ENCODE assay signal across 8 cellular contexts in the genomic region with DNA sequence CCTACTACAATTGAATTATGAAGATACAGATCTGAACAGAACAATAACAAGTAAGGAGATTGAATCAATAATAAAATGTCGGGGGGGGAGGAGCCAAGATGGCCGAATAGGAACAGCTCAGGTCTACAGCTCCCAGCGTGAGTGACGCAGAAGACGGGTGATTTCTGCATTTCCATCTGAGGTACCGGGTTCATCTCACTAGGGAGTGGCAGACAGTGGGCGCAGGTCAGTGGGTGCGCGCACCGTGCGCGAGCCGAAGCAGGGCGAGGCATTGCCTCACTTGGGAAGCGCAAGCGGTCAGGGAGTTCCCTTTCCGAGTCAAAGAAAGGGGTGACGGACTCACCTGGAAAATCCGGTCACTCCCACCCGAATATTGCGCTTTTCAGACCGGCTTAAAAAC. TPM values are rescaled to one million over a fixed set of nuclear protein-coding genes. Genes with fewer than 3 reads are reported as not detected.
DNase-seq lines count a peak whose midpoint lies in the region; ATAC-seq and TF ChIP-seq lines count a peak whose summit lies in the region.
"Not testable (repeated sequence)": the region's sequence is repeated elsewhere in the genome, so short reads cannot be mapped to it uniquely, and the experiment has no call there.

No MANE protein-coding gene starts in this region.

- peaks cover 20% of the 10 kb centered on the region for H3K9me3 Mint-ChIP-seq in CD4-positive, alpha-beta T cell
- H3K9me3 Mint-ChIP-seq in activated naive CD4-positive, alpha-beta T cell treated with anti-CD3 and anti-CD28 coated beads for 36 hours = peaks cover 18% of the 10 kb centered on the region
- peaks cover 7 to 46% (median 23%) of the 10 kb centered on the region in 11 donors for H3K9me3 Mint-ChIP-seq in naive thymus-derived CD4-positive, alpha-beta T cell

- not testable (repeated sequence) for H3F3A ChIP-seq in PC-3 (ENCODE audit: low read length, unreplicated experiment); smooth muscle cell (ENCODE audit: low read depth)

- peak overlapping the region; percentile 65 for H3K4me3 ChIP-seq in HUES64 (ENCODE audit: low read length)
- peak overlapping the region; percentile 61 for H3K4me3 ChIP-seq in PC-3 (ENCODE audit: low read length)
- peak overlapping the region; percentile 18 for H3K4me3 ChIP-seq in ectodermal cell (ENCODE audit: insufficient read depth, low read depth, low read length)
- peak overlapping the region; percentile 62; the same call in 1 of the 2 replicates for H3K4me3 ChIP-seq in iPS DF 6.9 (ENCODE audit: low read length)
- H3K4me3 ChIP-seq in naive thymus-derived CD4-positive, alpha-beta T cell (ENCODE audit: low read length) = not testable (repeated sequence)
- peak overlapping the region; percentile 59 for H3K4me3 ChIP-seq in smooth muscle cell

- not testable (repeated sequence) for DNase-seq in CD4-positive, alpha-beta T cell; PC-3; activated naive CD4-positive, alpha-beta T cell treated with anti-CD3 and anti-CD28 coated beads for 36 hours; iPS DF 6.9 (ENCODE audit: low read depth, low spot score); smooth muscle cell (lab: John Stamatoyannopoulos, UW; ENCODE audit: unreplicated experiment)
- peak in 3 of 9 donors; percentile 0 to 12 (median 1) for DNase-seq in naive thymus-derived CD4-positive, alpha-beta T cell

- peak overlapping the region; percentile 74 for H3K27ac Mint-ChIP-seq in CD4-positive, alpha-beta T cell
- H3K27ac Mint-ChIP-seq in activated naive CD4-positive, alpha-beta T cell treated with anti-CD3 and anti-CD28 coated beads for 36 hours = not testable (repeated sequence)
- peak overlapping the region in 5 of 9 donors; percentile 23 to 64 (median 49) for H3K27ac Mint-ChIP-seq in naive thymus-derived CD4-positive, alpha-beta T cell

- not testable (repeated sequence) for H3K27me3 ChIP-seq in CD4-positive, alpha-beta T cell (ENCODE audit: control insufficient read depth, insufficient read depth, low read length); HUES64 (ENCODE audit: insufficient read depth, low read length); PC-3 (ENCODE audit: low read length); ectodermal cell (ENCODE audit: control insufficient read depth, insufficient read depth, low read length, poor library complexity, severe bottlenecking); iPS DF 6.9 (ENCODE audit: control insufficient read depth, insufficient read depth, low read length); naive thymus-derived CD4-positive, alpha-beta T cell (ENCODE audit: control insufficient read depth in 2 of 2, insufficient read depth in 2 of 2, low read length in 2 of 2); smooth muscle cell (ENCODE audit: low read depth)

- H3K4me1 ChIP-seq in HUES64 (ENCODE audit: insufficient read depth, low read length); PC-3 (ENCODE audit: insufficient read depth, low read length); ectodermal cell (ENCODE audit: control insufficient read depth, insufficient read depth, low read length); iPS DF 6.9 (ENCODE audit: control insufficient read depth, insufficient read depth, low read length); naive thymus-derived CD4-positive, alpha-beta T cell (ENCODE audit: control insufficient read depth in 2 of 2, insufficient read depth in 2 of 2, low read length in 2 of 2); smooth muscle cell (ENCODE audit: low read depth): not testable (repeated sequence)

- CTCF ChIA-PET in CD4-positive, alpha-beta T cell (lab: Charles Lee); PC-3 (lab: Charles Lee); activated naive CD4-positive, alpha-beta T cell treated with anti-CD3 and anti-CD28 coated beads for 36 hours (lab: Charles Lee); naive thymus-derived CD4-positive, alpha-beta T cell (lab: Charles Lee): not testable (repeated sequence)

- not testable (repeated sequence) for TF ChIP-seq CTCF in CD4-positive, alpha-beta T cell (IDR thresholded peaks at IDR 0.05); PC-3 (conservative IDR thresholded peaks at IDR 0.05; ENCODE audit: low read depth, low read length); smooth muscle cell (IDR thresholded peaks at IDR 0.05; ENCODE audit: borderline replicate concordance, insufficient read depth, poor library complexity, severe bottlenecking)

- not testable (repeated sequence) for H3K9me2 ChIP-seq in PC-3 (replicated peaks; ENCODE audit: low read length)

- not testable (repeated sequence) for H3K4me1 Mint-ChIP-seq in CD4-positive, alpha-beta T cell (ENCODE audit: low read depth); activated naive CD4-positive, alpha-beta T cell treated with anti-CD3 and anti-CD28 coated beads for 36 hours (ENCODE audit: low read depth); naive thymus-derived CD4-positive, alpha-beta T cell

- H3K4me2 ChIP-seq in PC-3 (ENCODE audit: low read length) = peak overlapping the region; percentile 75
- H3K4me2 ChIP-seq in smooth muscle cell = peak overlapping the region; percentile 90

- not testable (repeated sequence) for BruUV-seq in PC-3 (replicated peaks; lab: Mats Ljungman, UMichigan)

- not testable (repeated sequence) for H3K27ac ChIP-seq in CD4-positive, alpha-beta T cell (ENCODE audit: low read depth, low read length); PC-3 (ENCODE audit: low read length); ectodermal cell (ENCODE audit: insufficient read depth, low read depth, low read length, poor library complexity, severe bottlenecking); iPS DF 6.9 (ENCODE audit: low read length); naive thymus-derived CD4-positive, alpha-beta T cell (ENCODE audit: low read depth, low read length)
- H3K27ac ChIP-seq in HUES64 (ENCODE audit: low read depth, low read length) = peak overlapping the region; percentile 52; the same call in 1 of the 2 replicates
- peak overlapping the region; percentile 59 for H3K27ac ChIP-seq in smooth muscle cell (ENCODE audit: low read depth)

- peaks cover 12% of the 10 kb centered on the region for H3K36me3 Mint-ChIP-seq in CD4-positive, alpha-beta T cell (ENCODE audit: low read depth)
- H3K36me3 Mint-ChIP-seq in activated naive CD4-positive, alpha-beta T cell treated with anti-CD3 and anti-CD28 coated beads for 36 hours (ENCODE audit: low read depth); naive thymus-derived CD4-positive, alpha-beta T cell: not testable (repeated sequence)

- peak overlapping the region; percentile 68 for H3K4me3 Mint-ChIP-seq in CD4-positive, alpha-beta T cell
- peak overlapping the region; percentile 46 for H3K4me3 Mint-ChIP-seq in activated naive CD4-positive, alpha-beta T cell treated with anti-CD3 and anti-CD28 coated beads for 36 hours
- H3K4me3 Mint-ChIP-seq in naive thymus-derived CD4-positive, alpha-beta T cell = peak overlapping the region in 6 of 10 donors; percentile 18 to 66 (median 44)

- POLR2A ChIA-PET in CD4-positive, alpha-beta T cell (lab: Charles Lee) = interaction anchor here (1.0 to 1.1 kb wide), 2 partner anchors 49 to 51 kb away, joined by 3 read pairs; a partner anchor contains a TSS
- POLR2A ChIA-PET in PC-3 (lab: Charles Lee; ENCODE audit: unreplicated experiment); naive thymus-derived CD4-positive, alpha-beta T cell (lab: Charles Lee): not testable (repeated sequence)

- H3K79me2 ChIP-seq in PC-3 (ENCODE audit: low read length); smooth muscle cell (ENCODE audit: low read depth): not testable (repeated sequence)

- 4% methylated on average over 22 of the region's 22 CpGs for WGBS in HUES64
- WGBS in ectodermal cell, 2 experiments = 34 to 35% methylated on average over 20 to 22 of the region's 22 CpGs
- WGBS in iPS DF 6.9 (ENCODE audit: insufficient coverage, insufficient read length) = no CpG with 5 or more reads among the region's 22 CpGs
- 24% methylated on average over 22 of the region's 22 CpGs for WGBS in smooth muscle cell (ENCODE audit: low lambda C conversion rate)

- H3K27me3 Mint-ChIP-seq in CD4-positive, alpha-beta T cell = not testable (repeated sequence)
- H3K27me3 Mint-ChIP-seq in activated naive CD4-positive, alpha-beta T cell treated with anti-CD3 and anti-CD28 coated beads for 36 hours (ENCODE audit: low read depth) = peaks cover 21% of the 10 kb centered on the region
- peaks cover 0 to 24% (median 18%) of the 10 kb centered on the region in 5 donors for H3K27me3 Mint-ChIP-seq in naive thymus-derived CD4-positive, alpha-beta T cell

- peak; percentile 65 for ATAC-seq in CD4-positive, alpha-beta T cell (ENCODE audit: poor library complexity)
- ATAC-seq in PC-3; naive thymus-derived CD4-positive, alpha-beta T cell: not testable (repeated sequence)

- not testable (repeated sequence) for H4K20me1 ChIP-seq in PC-3 (ENCODE audit: low read length); smooth muscle cell (ENCODE audit: low read depth)

- H2AFZ ChIP-seq in PC-3 (ENCODE audit: low read length) = peak overlapping the region; percentile 70
- H2AFZ ChIP-seq in smooth muscle cell (ENCODE audit: low read depth) = peak overlapping the region; percentile 99

- not testable (repeated sequence) for H3K36me3 ChIP-seq in HUES64 (ENCODE audit: insufficient read depth, low read length); PC-3 (ENCODE audit: low read depth, low read length); ectodermal cell (ENCODE audit: control insufficient read depth, insufficient read depth, low read length); iPS DF 6.9 (ENCODE audit: control insufficient read depth, insufficient read depth, low read length); naive thymus-derived CD4-positive, alpha-beta T cell (ENCODE audit: control insufficient read depth in 2 of 3, insufficient read depth in 3 of 3, low read length in 3 of 3); smooth muscle cell (ENCODE audit: low read depth)

- intact Hi-C loops in CD4-positive, alpha-beta T cell (cut with DNase I, micrococcal nuclease); PC-3 (cut with micrococcal nuclease); activated naive CD4-positive, alpha-beta T cell treated with anti-CD3 and anti-CD28 coated beads for 36 hours (cut with micrococcal nuclease); naive thymus-derived CD4-positive, alpha-beta T cell (cut with micrococcal nuclease): not testable (repeated sequence)

- H3K9me3 ChIP-seq in CD4-positive, alpha-beta T cell (ENCODE audit: control insufficient read depth, low read length) = peaks cover 21% of the 10 kb centered on the region
- H3K9me3 ChIP-seq in HUES64 (ENCODE audit: insufficient read depth, low read depth, low read length) = peaks cover 23% of the 10 kb centered on the region
- H3K9me3 ChIP-seq in PC-3 (ENCODE audit: low read length); ectodermal cell (ENCODE audit: control insufficient read depth, low read length); iPS DF 6.9 (ENCODE audit: control insufficient read depth, insufficient read depth, low read length); naive thymus-derived CD4-positive, alpha-beta T cell (ENCODE audit: control insufficient read depth in 2 of 3, low read length in 3 of 3); smooth muscle cell (replicated peaks; ENCODE audit: low read depth): not testable (repeated sequence)

- H3K9ac ChIP-seq in HUES64 (ENCODE audit: low read depth, low read length) (peak overlapping the region; percentile 83), smooth muscle cell (ENCODE audit: low read depth) (peak overlapping the region; percentile 78)
- H3K9ac ChIP-seq in PC-3 (ENCODE audit: low read length) = not testable (repeated sequence)

RNA-seq across cellular contexts. Expression of a gene that starts 50.7 kb away (rescaled TPM):
- total RNA-seq in CD4-positive, alpha-beta T cell = 1 to 10 TPM; 5.4 TPM
- 18.1 TPM for polyA plus RNA-seq in HUES64 (2013, experiment 1 of 2)
- polyA plus RNA-seq in HUES64 (2013, experiment 2 of 2) = 20.1 TPM
- total RNA-seq in PC-3 (2014; rRNA removed) (0.58 and 1.0 TPM in 2 replicates), smooth muscle cell (11.8 and 13.7 TPM in 2 replicates)
- under 1 TPM; 0.57 to 0.84 TPM for total RNA-seq in activated naive CD4-positive, alpha-beta T cell treated with anti-CD3 and anti-CD28 coated beads for 36 hours
- polyA plus RNA-seq in ectodermal cell (2013, experiment 1 of 4) = 48.5 TPM
- polyA plus RNA-seq in ectodermal cell (2013, experiment 2 of 4) = 45.9 TPM
- polyA plus RNA-seq in ectodermal cell (2013, experiment 3 of 4) = 46.2 TPM
- 46.6 TPM for polyA plus RNA-seq in ectodermal cell (2013, experiment 4 of 4)
- 1 to 10 TPM in 3 of 5 experiments, under 1 TPM in 2; 0.73 to 1.9 (median 1.1) TPM for total RNA-seq in naive thymus-derived CD4-positive, alpha-beta T cell
- polyA plus RNA-seq in naive thymus-derived CD4-positive, alpha-beta T cell = under 1 TPM in 1 of 2 donors, not detected in 1; 0.12 TPM
- polyA plus RNA-seq in smooth muscle cell = 4.9 and 7.5 TPM in 2 replicates
